In genomic region chr19:13297023-13297422, GRCh38 we compare ENCODE assay signal across 29 cellular contexts.
"Had no signal": no experiment of that assay in that cellular context is flagged by ENCODE, and none has a peak within 500 bp of the region (broad histone marks: within the 10 kb centered on the region; RNA-seq: fewer than 3 reads in every experiment).

No MANE protein-coding gene starts in this region.

- ATAC-seq: activated CD4-positive, alpha-beta T cell treated with anti-CD3 and anti-CD28 coated beads for 36 hours; activated T-cell treated with anti-CD3 and anti-CD28 coated beads, Interleukin-2, amount 50 U/mL, for 72 hours; Panc1 had no signal

- H3K36me3 ChIP-seq: adrenal gland, SJCRH30, WERI-Rb-1 had no signal

- H3K27ac ChIP-seq: adrenal gland, RWPE1, SJCRH30, WERI-Rb-1 had no signal

- H3K4me1 ChIP-seq: adrenal gland, SJCRH30 had no signal

- H3K9me3 ChIP-seq: adrenal gland, SJCRH30, SK-N-SH had no signal

- H3K4me3 ChIP-seq: adrenal gland, SJCRH30 had no signal

- DNase-seq: activated CD4-positive, alpha-beta memory T cell treated with anti-CD3 and anti-CD28 coated beads, Interleukin-2, amount 10 ng/mL, durations not matched to agents 7 days and 5 days; activated CD4-positive, alpha-beta T cell treated with anti-CD3 and anti-CD28 coated beads for 36 hours; activated CD4-positive, alpha-beta T cell treated with anti-CD3 and anti-CD28 coated beads, Interleukin-2, amount 50 U/mL, for 1 hour; activated CD8-positive, alpha-beta memory T cell treated with anti-CD3 and anti-CD28 coated beads, Interleukin-2, amount 50 U/mL, for 4 hours; activated gamma-delta T cell treated with Interleukin-2 at 50 U/mL for 16 hours; activated naive CD4-positive, alpha-beta T cell treated with anti-CD3 and anti-CD28 coated beads, Interleukin-2, amount 50 U/mL, for 16 hours; activated naive CD8-positive, alpha-beta T cell treated with anti-CD3 and anti-CD28 coated beads, Interleukin-2, amount 10 ng/mL, durations not matched to agents 7 days and 5 days; activated T-cell treated with anti-CD3 and anti-CD28 coated beads, Interleukin-2, amount 50 U/mL, for 72 hours; adrenal gland; anterior cingulate cortex; cerebellar nuclear complex; Kasumi-1; NCI-H1048; NCI-H146; NCI-H187 treated with DMSO at 0.1 percent for 48 hours; NCI-H2171; NCI-H2227 treated with DMSO at 0.1 percent for 48 hours; NCI-H446 treated with DMSO at 0.1 percent for 48 hours; NCI-H524 treated with DMSO at 0.1 percent for 48 hours; NCI-H774; NK-92 treated with Interleukin-12 subunit alpha and Interleukin-12 subunit beta, amount 100 ng/mL, for 24 hours; OCI-M1; Right ventricle myocardium superior; SJCRH30; SK-N-SH; T-helper 1 cell; WERI-Rb-1 had no signal
